ENCODE assay signal across 16 cellular contexts in the genomic region with DNA sequence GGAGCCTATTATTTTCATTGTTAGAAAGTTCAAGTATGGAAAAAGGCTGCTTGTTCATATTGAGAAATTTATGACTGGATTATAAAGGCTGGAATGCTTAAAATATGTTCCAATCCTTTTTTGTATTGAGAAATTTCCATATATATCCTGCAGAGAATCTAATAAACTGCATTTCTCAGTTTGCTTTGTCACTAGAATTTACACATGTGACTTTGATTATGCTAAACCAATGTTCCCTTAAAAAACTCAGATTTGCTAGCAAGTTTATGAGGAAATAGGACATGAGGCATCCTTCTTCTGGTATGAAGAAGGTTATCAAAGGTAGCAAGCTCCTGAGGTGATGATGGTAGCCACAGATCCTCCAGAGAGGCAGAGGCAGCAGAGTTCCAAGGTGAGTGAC. TPM values are rescaled to one million over a fixed set of nuclear protein-coding genes. Genes with fewer than 3 reads are reported as not detected.
DNase-seq lines count a peak whose midpoint lies in the region; TF ChIP-seq lines count a peak whose summit lies in the region.
"Had no signal": no experiment of that assay in that cellular context is flagged by ENCODE, and none has a peak within 500 bp of the region (broad histone marks: within the 10 kb centered on the region; RNA-seq: fewer than 3 reads in every experiment).

No MANE protein-coding gene starts in this region.

- H3K36me3 ChIP-seq in SK-N-MC (ENCODE audit: insufficient read depth, low read length) = no peaks in the 10 kb centered on the region
- H3K36me3 ChIP-seq in Peyer's patch = no peaks in the 10 kb centered on the region
- H3K36me3 ChIP-seq: BLaER1 treated with 17β-estradiol and CSF1 and Interleukin-3, amounts not matched to agents 10 nM and 100 nM had no signal

- H3K27me3 ChIP-seq in Peyer's patch = no peaks in the 10 kb centered on the region
- H3K27me3 ChIP-seq: BLaER1 treated with 17β-estradiol and CSF1 and Interleukin-3, amounts not matched to agents 10 nM and 100 nM had no signal

- no peak for TF ChIP-seq CTCF in AG10803 (conservative IDR thresholded peaks at IDR 0.05; ENCODE audit: low read length)
- no peak for TF ChIP-seq CTCF in Peyer's patch (IDR thresholded peaks at IDR 0.05)

- DNase-seq in AG10803 (ENCODE audit: low read depth) (peak; percentile 38), SK-N-MC (ENCODE audit: low read depth, low spot score) (peak; percentile 30), fibroblast of gingiva (ENCODE audit: low read depth) (peak; percentile 76), T-helper 1 cell (no peak), Peyer's patch (no peak), G401 (ENCODE audit: low spot score) (no peak)
- DNase-seq: 8988T; ACHN; CD4-positive, alpha-beta T cell; CD8-positive, alpha-beta memory T cell; DMS 273 treated with DMSO at 0.1 percent for 48 hours; DMS79; GOT3; HCEC 1CT had no signal

- H3K9ac ChIP-seq in SK-N-MC (ENCODE audit: insufficient read length) = no peak overlapping the region
- H3K9ac ChIP-seq: BLaER1 treated with 17β-estradiol and CSF1 and Interleukin-3, amounts not matched to agents 10 nM and 100 nM had no signal

- H3K4me3 ChIP-seq in AG10803 (ENCODE audit: low read length) (no peak overlapping the region), SK-N-MC (no peak overlapping the region), Peyer's patch (no peak overlapping the region)
- H3K4me3 ChIP-seq: A549; BLaER1 treated with 17β-estradiol and CSF1 and Interleukin-3, amounts not matched to agents 10 nM and 100 nM had no signal

- TF ChIP-seq POLR2A in Peyer's patch (IDR thresholded peaks at IDR 0.05) = no peak

- in situ Hi-C loops in G401 (cut with HindIII; ENCODE audit: low sequenced_read_pairs) = no loop called here

- no peak overlapping the region for H3K27ac ChIP-seq in SK-N-MC
- no peak overlapping the region for H3K27ac ChIP-seq in Peyer's patch
- H3K27ac ChIP-seq: A549; BLaER1 treated with 17β-estradiol and CSF1 and Interleukin-3, amounts not matched to agents 10 nM and 100 nM had no signal

- no peaks in the 10 kb centered on the region for H3K4me1 ChIP-seq in Peyer's patch
- H3K4me1 ChIP-seq: A549; BLaER1 treated with 17β-estradiol and CSF1 and Interleukin-3, amounts not matched to agents 10 nM and 100 nM had no signal

- no peaks in the 10 kb centered on the region for H3K9me3 ChIP-seq in SK-N-MC (ENCODE audit: low read depth, low read length)
- no peaks in the 10 kb centered on the region for H3K9me3 ChIP-seq in Peyer's patch
- H3K9me3 ChIP-seq: A549; BLaER1 treated with 17β-estradiol and CSF1 and Interleukin-3, amounts not matched to agents 10 nM and 100 nM had no signal

RNA-seq across cellular contexts. Expression of a gene that starts 29.2 kb away (rescaled TPM):
- total RNA-seq in Peyer's patch = 1 to 10 TPM; 1.9 to 2.7 (median 2.4) TPM
- total RNA-seq in G401 (2014; rRNA removed; shearing (Covaris generic)) = 0.06 and 0.14 TPM in 2 replicates

Comparison
In these comparisons a context has a peak if more than half of its experiments do, and no peak if none do; other contexts are left out.
1. DNase-seq: peak in AG10803 (single experiment), SK-N-MC (single experiment) and fibroblast of gingiva (single experiment); none in T-helper 1 cell (0 of 5), Peyer's patch (0 of 3) and G401 (single experiment).